In genomic region chr6:28802417-28803336, GRCh38 we compare ENCODE assay signal across 8 cellular contexts.
A peak's percentile ranks its signal among the peaks of the same experiment; 100 is the strongest.
DNase-seq lines count a peak whose midpoint lies in the region; FAIRE-seq and TF ChIP-seq lines count a peak whose summit lies in the region.

No MANE protein-coding gene starts in this region.

- FAIRE-seq in urothelium cell line (lab: Jason Lieb, UNC), result no peak

- no peaks in the 10 kb centered on the region for H3K9me3 ChIP-seq in iPS-18c (ENCODE audit: control insufficient read depth, insufficient read depth, low read length)

- no peak for TF ChIP-seq CTCF in GM13977 (IDR thresholded peaks at IDR 0.05; ENCODE audit: extremely low read depth, insufficient read depth, missing control alignments)

- intact Hi-C loops in cardiac septum (cut with DNase I), result no loop called here

- DNase-seq in GM13977 (ENCODE audit: low spot score), result peak; percentile 55
- peak; percentile 93 for DNase-seq in HT1080 (ENCODE audit: low read depth)
- peak; percentile 33 for DNase-seq in SW480 (ENCODE audit: low spot score)
- no peak for DNase-seq in activated effector memory CD4-positive, alpha-beta T cell treated with Interleukin-2 at 50 U/mL for 16 hours
- no peak for DNase-seq in effector CD8-positive, alpha-beta T cell (lab: John Stamatoyannopoulos, UW)
- no peak for DNase-seq in urothelium cell line (ENCODE audit: low spot score)
- no peak for DNase-seq in cardiac septum (ENCODE audit: low spot score)

- in situ Hi-C loops in GM13977 (cut with MboI; ENCODE audit: low pct_unique_long_range_greater_than_20kb, low sequenced_read_pairs, unreplicated experiment), result no loop called here

- H3K4me3 ChIP-seq in iPS-18c (ENCODE audit: insufficient read depth, low read depth, low read length), result peak overlapping the region; percentile 55

Comparison
In these comparisons a context has a peak if more than half of its experiments do, and no peak if none do; other contexts are left out.
1. DNase-seq: peak in GM13977 (single experiment), HT1080 (single experiment) and SW480 (single experiment); none in activated effector memory CD4-positive, alpha-beta T cell treated with Interleukin-2 at 50 U/mL for 16 hours (single experiment), effector CD8-positive, alpha-beta T cell (single experiment), urothelium cell line (single experiment) and cardiac septum (single experiment).